In the genomic region with DNA sequence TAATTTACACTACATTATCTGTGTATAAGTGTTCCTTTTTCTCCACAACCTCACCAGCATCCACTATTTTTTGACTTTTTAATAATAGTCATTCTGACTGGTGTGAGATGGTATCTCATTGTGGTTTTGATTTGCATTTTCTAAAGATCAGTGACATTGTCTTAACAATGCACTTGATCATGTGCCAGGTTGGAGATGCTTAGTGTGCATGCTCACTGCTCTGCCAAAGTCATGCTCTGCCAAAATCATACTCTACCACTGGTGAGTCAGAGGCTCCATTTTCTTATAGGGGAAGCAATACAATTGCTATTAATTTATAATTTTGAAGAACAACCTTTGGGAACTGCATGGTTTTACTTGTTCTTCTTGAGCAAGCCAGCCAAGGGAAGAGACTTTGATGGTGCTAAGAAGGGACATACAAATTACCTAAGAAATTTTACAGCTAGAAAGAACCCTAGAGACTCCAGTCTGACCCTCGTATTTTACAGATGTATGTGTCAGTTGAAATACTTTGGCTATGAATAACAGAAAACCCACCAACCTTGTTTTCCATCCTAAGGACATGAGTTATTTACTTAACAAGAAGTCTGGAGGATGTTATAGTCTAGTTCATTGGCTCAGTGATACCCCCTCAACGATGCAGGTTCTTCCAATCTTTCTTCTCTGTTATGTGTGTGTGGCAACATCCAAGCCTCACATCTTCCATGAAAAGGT, we compare ENCODE assay signal across 1 cellular context.
A peak's percentile ranks its signal among the peaks of the same experiment; 100 is the strongest.
TF ChIP-seq lines count a peak whose summit lies in the region.

No MANE protein-coding gene starts in this region.

TF ChIP-seq in endothelial cell of umbilical vein, 7 proteins besides CTCF, POLR2A, EP300 and RAD21:
- peak; percentile 37 for TF ChIP-seq POLR2AphosphoS5 (IDR thresholded peaks at IDR 0.05; ENCODE audit: insufficient read depth, low read depth, low read length)
- TF ChIP-seq, protein P1, sequence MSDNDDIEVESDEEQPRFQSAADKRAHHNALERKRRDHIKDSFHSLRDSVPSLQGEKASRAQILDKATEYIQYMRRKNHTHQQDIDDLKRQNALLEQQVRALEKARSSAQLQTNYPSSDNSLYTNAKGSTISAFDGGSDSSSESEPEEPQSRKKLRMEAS (IDR thresholded peaks at IDR 0.05; ENCODE audit: insufficient read depth, insufficient read length): no peak
- peak; percentile 78 for TF ChIP-seq FOS (IDR thresholded peaks at IDR 0.05; ENCODE audit: borderline replicate concordance, insufficient read depth, low read length)
- peak; percentile 86 for TF ChIP-seq GATA2 (IDR thresholded peaks at IDR 0.05; ENCODE audit: insufficient read depth, insufficient read length, low read depth, low read length)
- no peak for TF ChIP-seq MYC (IDR thresholded peaks at IDR 0.05; ENCODE audit: low read depth, low read length)
- TF ChIP-seq EZH2 (IDR thresholded peaks at IDR 0.05; ENCODE audit: borderline replicate concordance, low read depth, low read length, severe bottlenecking): no peak
- TF ChIP-seq JUN (IDR thresholded peaks at IDR 0.05; ENCODE audit: borderline replicate concordance, insufficient read depth, insufficient read length, low read depth): peak; percentile 51
